ENCODE assay signal across 38 cellular contexts in the genomic region with DNA sequence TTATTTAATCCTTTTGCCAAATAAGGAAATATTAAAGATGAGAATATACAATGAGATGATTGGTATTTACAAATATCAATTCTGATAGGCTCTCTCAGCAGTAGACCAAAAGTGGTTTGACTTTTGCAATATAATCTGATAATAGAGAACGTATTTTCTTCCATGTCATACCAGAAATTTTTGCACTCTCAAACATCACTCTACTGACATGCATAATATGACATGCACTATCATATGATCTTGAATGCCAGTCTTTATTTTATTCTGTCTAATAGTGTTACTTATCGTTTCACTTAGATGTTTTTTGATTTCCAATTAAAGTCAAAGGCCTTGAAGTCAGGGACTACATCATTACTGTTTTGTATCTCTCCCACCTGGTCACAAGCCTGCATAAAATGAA.
"Had no signal": no experiment of that assay in that cellular context is flagged by ENCODE, and none has a peak within 500 bp of the region (broad histone marks: within the 10 kb centered on the region; RNA-seq: fewer than 3 reads in every experiment).

No MANE protein-coding gene starts in this region.

- DNase-seq: activated effector memory CD4-positive, alpha-beta T cell treated with anti-CD3 and anti-CD28 coated beads, Interleukin-2, amount 50 U/mL, for 16 hours; activated effector memory CD4-positive, alpha-beta T cell treated with Interleukin-2 at 50 U/mL for 16 hours; activated gamma-delta T cell; activated gamma-delta T cell treated with Interleukin-2 at 50 U/mL for 16 hours; activated naive CD4-positive, alpha-beta T cell; activated naive CD4-positive, alpha-beta T cell treated with anti-CD3 and anti-CD28 coated beads for 36 hours; activated naive CD4-positive, alpha-beta T cell treated with anti-CD3 and anti-CD28 coated beads, Interleukin-2, amount 10 ng/mL, durations not matched to agents 7 days and 5 days; activated naive CD4-positive, alpha-beta T cell treated with anti-CD3 and anti-CD28 coated beads, Interleukin-2, amount 50 U/mL, for 16 hours; activated naive CD4-positive, alpha-beta T cell treated with Interleukin-2 at 50 U/mL for 16 hours; activated naive CD8-positive, alpha-beta T cell treated with anti-CD3 and anti-CD28 coated beads for 36 hours; activated naive CD8-positive, alpha-beta T cell treated with anti-CD3 and anti-CD28 coated beads, Interleukin-2, amount 10 ng/mL, durations not matched to agents 7 days and 5 days; activated naive CD8-positive, alpha-beta T cell treated with anti-CD3 and anti-CD28 coated beads, Interleukin-2, amount 50 U/mL, for 24 hours; activated T-cell treated with anti-CD3 and anti-CD28 coated beads, Interleukin-2, amount 50 U/mL, for 1 hour; activated T-cell treated with anti-CD3 and anti-CD28 coated beads, Interleukin-2, amount 50 U/mL, for 24 hours; activated T-cell treated with anti-CD3 and anti-CD28 coated beads, Interleukin-2, amount 50 U/mL, for 4 hours; activated T-cell treated with anti-CD3 and anti-CD28 coated beads, Interleukin-2, amount 50 U/mL, for 48 hours; activated T-cell treated with anti-CD3 and anti-CD28 coated beads, Interleukin-2, amount 50 U/mL, for 72 hours; adrenal gland; amniotic stem cell; amygdala; anterior cingulate cortex; aorta; body of pancreas; brain microvascular endothelial cell; caudate nucleus; central memory CD4-positive, alpha-beta T cell; cerebellar nuclear complex had no signal

- H3K4me1 Mint-ChIP-seq: activated naive CD4-positive, alpha-beta T cell treated with anti-CD3 and anti-CD28 coated beads, Interleukin-2, amount 10 ng/mL, durations not matched to agents 7 days and 5 days; activated naive CD4-positive, alpha-beta T cell treated with anti-CD3 and anti-CD28 coated beads, Interleukin-2, amount 50 U/mL, for 24 hours; activated naive CD8-positive, alpha-beta T cell treated with anti-CD3 and anti-CD28 coated beads for 36 hours; activated naive CD8-positive, alpha-beta T cell treated with anti-CD3 and anti-CD28 coated beads, Interleukin-2, amount 10 ng/mL, durations not matched to agents 7 days and 5 days; activated naive CD8-positive, alpha-beta T cell treated with anti-CD3 and anti-CD28 coated beads, Interleukin-2, amount 50 U/mL, for 24 hours; activated T-helper 17 cell treated with anti-CD3 and anti-CD28 coated beads, Interleukin-2, amount 50 U/mL, for 72 hours; central memory CD8-positive, alpha-beta T cell had no signal

- H3K27ac Mint-ChIP-seq: activated naive CD4-positive, alpha-beta T cell treated with anti-CD3 and anti-CD28 coated beads for 36 hours; activated naive CD4-positive, alpha-beta T cell treated with anti-CD3 and anti-CD28 coated beads, Interleukin-2, amount 10 ng/mL, durations not matched to agents 7 days and 5 days; activated naive CD4-positive, alpha-beta T cell treated with anti-CD3 and anti-CD28 coated beads, Interleukin-2, amount 50 U/mL, for 24 hours; activated naive CD4-positive, alpha-beta T cell treated with anti-CD3 and anti-CD28 coated beads, Interleukin-2, amount 50 U/mL, for 72 hours; activated naive CD8-positive, alpha-beta T cell; activated naive CD8-positive, alpha-beta T cell treated with anti-CD3 and anti-CD28 coated beads for 36 hours; activated naive CD8-positive, alpha-beta T cell treated with anti-CD3 and anti-CD28 coated beads, Interleukin-2, amount 10 ng/mL, durations not matched to agents 7 days and 5 days; activated naive CD8-positive, alpha-beta T cell treated with anti-CD3 and anti-CD28 coated beads, Interleukin-2, amount 50 U/mL, for 24 hours; activated T-cell treated with anti-CD3 and anti-CD28 coated beads, Interleukin-2, amount 50 U/mL, for 24 hours; activated T-cell treated with anti-CD3 and anti-CD28 coated beads, Interleukin-2, amount 50 U/mL, for 72 hours; activated T-helper 1 cell treated with anti-CD3 and anti-CD28 coated beads, Interleukin-12 subunit alpha, Interleukin-12 subunit beta, Interleukin-2, Interleukin-4 antibody, amounts not matched to agents 30 ng/mL and 10 ng/mL and 1 ng/mL, durations not matched to agents 14 hours and 24 hours and 36 hours; activated T-helper 17 cell treated with anti-CD3 and anti-CD28 coated beads, Interleukin-2, amount 50 U/mL, for 72 hours; activated T-helper 2 cell treated with anti-CD3 and anti-CD28 coated beads, Interferon-gamma antibody, Interleukin-2, Interleukin-4, amounts not matched to agents 10 μg/mL and 5 μg/mL and 100 μg/mL, durations not matched to agents 14 hours and 24 hours and 36 hours; brain had no signal

- H3K9me3 ChIP-seq: adrenal gland, ascending aorta, body of pancreas, breast epithelium had no signal

- H3K27me3 ChIP-seq: adrenal gland, ascending aorta, body of pancreas, brain microvascular endothelial cell, breast epithelium, cardiac muscle cell had no signal

- H3K4me1 ChIP-seq: adrenal gland, breast epithelium had no signal

- H3K4me3 ChIP-seq: adrenal gland, ascending aorta, body of pancreas, breast epithelium, cardiac muscle cell had no signal

- H3K27ac ChIP-seq: adrenal gland, ascending aorta, body of pancreas, brain microvascular endothelial cell, breast epithelium, cardiac muscle cell had no signal

- H3K36me3 ChIP-seq: adrenal gland, ascending aorta, brain microvascular endothelial cell, breast epithelium, cardiac muscle cell had no signal

- H3K9me3 Mint-ChIP-seq: activated naive CD8-positive, alpha-beta T cell treated with anti-CD3 and anti-CD28 coated beads for 36 hours had no signal

- H3K27me3 Mint-ChIP-seq: activated naive CD4-positive, alpha-beta T cell treated with anti-CD3 and anti-CD28 coated beads, Interleukin-2, amount 10 ng/mL, durations not matched to agents 7 days and 5 days; activated naive CD4-positive, alpha-beta T cell treated with anti-CD3 and anti-CD28 coated beads, Interleukin-2, amount 50 U/mL, for 24 hours; activated naive CD8-positive, alpha-beta T cell; activated naive CD8-positive, alpha-beta T cell treated with anti-CD3 and anti-CD28 coated beads for 36 hours; activated naive CD8-positive, alpha-beta T cell treated with anti-CD3 and anti-CD28 coated beads, Interleukin-2, amount 10 ng/mL, durations not matched to agents 7 days and 5 days; activated naive CD8-positive, alpha-beta T cell treated with anti-CD3 and anti-CD28 coated beads, Interleukin-2, amount 50 U/mL, for 24 hours; activated T-cell treated with anti-CD3 and anti-CD28 coated beads, Interleukin-2, amount 50 U/mL, for 24 hours; activated T-helper 17 cell treated with anti-CD3 and anti-CD28 coated beads, Interleukin-2, amount 50 U/mL, for 72 hours; brain; central memory CD8-positive, alpha-beta T cell had no signal

- H3K36me3 Mint-ChIP-seq: activated naive CD4-positive, alpha-beta T cell treated with anti-CD3 and anti-CD28 coated beads, Interleukin-2, amount 10 ng/mL, durations not matched to agents 7 days and 5 days; activated naive CD4-positive, alpha-beta T cell treated with anti-CD3 and anti-CD28 coated beads, Interleukin-2, amount 50 U/mL, for 24 hours; activated naive CD8-positive, alpha-beta T cell; activated naive CD8-positive, alpha-beta T cell treated with anti-CD3 and anti-CD28 coated beads for 36 hours; activated naive CD8-positive, alpha-beta T cell treated with anti-CD3 and anti-CD28 coated beads, Interleukin-2, amount 10 ng/mL, durations not matched to agents 7 days and 5 days had no signal

- ATAC-seq: activated naive CD4-positive, alpha-beta T cell treated with anti-CD3 and anti-CD28 coated beads, Interleukin-2, amount 50 U/mL, for 72 hours; activated naive CD8-positive, alpha-beta T cell treated with anti-CD3 and anti-CD28 coated beads, Interleukin-2, amount 50 U/mL, for 24 hours; activated T-cell treated with anti-CD3 and anti-CD28 coated beads, Interleukin-2, amount 50 U/mL, for 4 hours; activated T-cell treated with anti-CD3 and anti-CD28 coated beads, Interleukin-2, amount 50 U/mL, for 72 hours; activated T-helper 17 cell treated with anti-CD3 and anti-CD28 coated beads, Interleukin-2, amount 50 U/mL, for 72 hours; body of pancreas had no signal

- H3K4me3 Mint-ChIP-seq: activated naive CD4-positive, alpha-beta T cell treated with anti-CD3 and anti-CD28 coated beads for 36 hours; activated naive CD4-positive, alpha-beta T cell treated with anti-CD3 and anti-CD28 coated beads, Interleukin-2, amount 10 ng/mL, durations not matched to agents 7 days and 5 days; activated naive CD4-positive, alpha-beta T cell treated with anti-CD3 and anti-CD28 coated beads, Interleukin-2, amount 50 U/mL, for 24 hours; activated naive CD8-positive, alpha-beta T cell; activated naive CD8-positive, alpha-beta T cell treated with anti-CD3 and anti-CD28 coated beads for 36 hours; activated naive CD8-positive, alpha-beta T cell treated with anti-CD3 and anti-CD28 coated beads, Interleukin-2, amount 10 ng/mL, durations not matched to agents 7 days and 5 days; activated naive CD8-positive, alpha-beta T cell treated with anti-CD3 and anti-CD28 coated beads, Interleukin-2, amount 50 U/mL, for 24 hours; activated T-cell treated with anti-CD3 and anti-CD28 coated beads, Interleukin-2, amount 50 U/mL, for 24 hours; activated T-cell treated with anti-CD3 and anti-CD28 coated beads, Interleukin-2, amount 50 U/mL, for 4 hours; activated T-cell treated with anti-CD3 and anti-CD28 coated beads, Interleukin-2, amount 50 U/mL, for 72 hours; activated T-helper 1 cell treated with anti-CD3 and anti-CD28 coated beads, Interleukin-12 subunit alpha, Interleukin-12 subunit beta, Interleukin-2, Interleukin-4 antibody, amounts not matched to agents 30 ng/mL and 10 ng/mL and 1 ng/mL, durations not matched to agents 14 hours and 24 hours and 36 hours; activated T-helper 17 cell treated with anti-CD3 and anti-CD28 coated beads, Interleukin-2, amount 50 U/mL, for 72 hours; brain; central memory CD8-positive, alpha-beta T cell had no signal
